In genomic region chr20:31568773-31569162, GRCh38 we compare ENCODE assay signal across 8 cellular contexts. TPM values are rescaled to one million over a fixed set of nuclear protein-coding genes. Genes with fewer than 3 reads are reported as not detected.
DNase-seq lines count a peak whose midpoint lies in the region; ATAC-seq and TF ChIP-seq lines count a peak whose summit lies in the region.

No MANE protein-coding gene starts in this region.

- H3K79me2 ChIP-seq in PC-9 (ENCODE audit: low read depth) = peaks cover 16% of the 10 kb centered on the region; the same call in 1 of the 2 replicates

- H3K4me1 Mint-ChIP-seq in Caco-2 (ENCODE audit: low read depth, unreplicated experiment) = peaks cover 38% of the 10 kb centered on the region
- H3K4me1 Mint-ChIP-seq in stimulated activated naive CD8-positive, alpha-beta T cell treated with anti-CD3 and anti-CD28 coated beads, Interleukin-15, amount 100 ng/mL, for 72 hours = peaks cover 56% of the 10 kb centered on the region

- peaks cover 87% of the 10 kb centered on the region for H3K36me3 Mint-ChIP-seq in Caco-2 (ENCODE audit: insufficient read depth, unreplicated experiment)

- no peak for ATAC-seq in sciatic nerve
- ATAC-seq in HG03378 (IDR thresholded peaks at IDR 0.05; ENCODE audit: unreplicated experiment) = no peak
- ATAC-seq in HG03135 (IDR thresholded peaks at IDR 0.05; ENCODE audit: unreplicated experiment) = no peak
- ATAC-seq in GM19397 (IDR thresholded peaks at IDR 0.05; ENCODE audit: unreplicated experiment) = no peak
- no peak for ATAC-seq in stimulated activated naive CD8-positive, alpha-beta T cell treated with anti-CD3 and anti-CD28 coated beads, Interleukin-15, amount 100 ng/mL, for 72 hours

- no peaks in the 10 kb centered on the region for H4K20me1 ChIP-seq in PC-9 (ENCODE audit: insufficient read depth)

- H3K27me3 ChIP-seq in Caco-2 (replicated peaks; ENCODE audit: control insufficient read depth, insufficient read depth, low read length) = no peaks in the 10 kb centered on the region
- H3K27me3 ChIP-seq in PC-9 (ENCODE audit: insufficient read depth, low read depth) = no peaks in the 10 kb centered on the region

- no peaks in the 10 kb centered on the region for H3K9me3 Mint-ChIP-seq in Caco-2 (ENCODE audit: unreplicated experiment)
- no peaks in the 10 kb centered on the region for H3K9me3 Mint-ChIP-seq in stimulated activated naive CD8-positive, alpha-beta T cell treated with anti-CD3 and anti-CD28 coated beads, Interleukin-15, amount 100 ng/mL, for 72 hours

- H3K27ac ChIP-seq in PC-9 = 0 out of 2 replicates have a peak overlapping the region, but pooled peaks have one; percentile 99
- H3K27ac ChIP-seq in epithelial cell of prostate = peak overlapping the region; percentile 99

- H3K9me2 ChIP-seq in PC-9 (ENCODE audit: insufficient read depth) = no peaks in the 10 kb centered on the region

- intact Hi-C loops in Caco-2 (cut with micrococcal nuclease; ENCODE audit: unreplicated experiment) = loop anchor here (1.0 kb wide), 1 partner anchor 44 kb away; no protein-coding TSS in a partner anchor
- intact Hi-C loops in PC-9 (cut with micrococcal nuclease; ENCODE audit: unreplicated experiment) = loop anchor here (5.0 kb wide), 1 partner anchor 269 kb away; no protein-coding TSS in a partner anchor
- intact Hi-C loops in sciatic nerve (cut with DNase I) = no loop called here

- no peak overlapping the region for H2AFZ ChIP-seq in PC-9

- TF ChIP-seq CTCF in Caco-2 (IDR thresholded peaks at IDR 0.05; ENCODE audit: insufficient read depth in 1 of 2, low read depth in 1 of 2, low read length in 1 of 2, severe bottlenecking in 1 of 2, unreplicated experiment in 1 of 2) (no peak), PC-9 (conservative IDR thresholded peaks at IDR 0.05) (no peak)

- H3K4me3 ChIP-seq in Caco-2 (ENCODE audit: low read depth, low read length) = no peak overlapping the region
- no peak overlapping the region for H3K4me3 ChIP-seq in PC-9

- H3K4me2 ChIP-seq in PC-9 = peak overlapping the region; percentile 84

- CTCF ChIA-PET in Caco-2 (lab: Charles Lee) = interaction anchor here (0.6 to 28.6 kb wide), 11 partner anchors 9 to 179 kb away, joined by 3 to 1708 read pairs (median 6); partner anchors contain the start of gene ID1
- CTCF ChIA-PET in PC-9 (lab: Charles Lee) = interaction anchor here (0.6 to 18.7 kb wide), 3 partner anchors 34 to 65 kb away, joined by 3 to 407 read pairs (median 13); no protein-coding TSS in a partner anchor

- DNase-seq in Caco-2 (no peak), PC-9 (no peak), epithelial cell of prostate (ENCODE audit: low read depth, low spot score) (no peak), sciatic nerve (ENCODE audit: low spot score) (peak; percentile 62)
- no peak for DNase-seq in stimulated activated naive CD8-positive, alpha-beta T cell treated with anti-CD3 and anti-CD28 coated beads, Interleukin-15, amount 100 ng/mL, for 72 hours

- peaks cover 72% of the 10 kb centered on the region for H3F3A ChIP-seq in PC-9 (ENCODE audit: insufficient read depth, low read depth)

- peaks cover 15% of the 10 kb centered on the region for H3K4me1 ChIP-seq in Caco-2
- peaks cover 74% of the 10 kb centered on the region for H3K4me1 ChIP-seq in PC-9 (replicated peaks; ENCODE audit: insufficient read depth)

- POLR2A ChIA-PET in Caco-2 (lab: Charles Lee) = interaction anchor here (1.0 to 1.1 kb wide), 2 partner anchors 36 to 44 kb away, joined by 9 to 10 read pairs; partner anchors contain the start of gene ID1
- POLR2A ChIA-PET in PC-9 (lab: Charles Lee; ENCODE audit: unreplicated experiment) = interaction anchor here (0.6 to 3.7 kb wide), 3 partner anchors 25 to 39 kb away, joined by 3 to 81 read pairs (median 16); partner anchors contain the start of gene ID1

- no peaks in the 10 kb centered on the region for H3K27me3 Mint-ChIP-seq in Caco-2 (ENCODE audit: insufficient read depth, unreplicated experiment)
- H3K27me3 Mint-ChIP-seq in stimulated activated naive CD8-positive, alpha-beta T cell treated with anti-CD3 and anti-CD28 coated beads, Interleukin-15, amount 100 ng/mL, for 72 hours = no peaks in the 10 kb centered on the region

- BruUV-seq in Caco-2 (replicated peaks; lab: Mats Ljungman, UMichigan) (no TSS peak), PC-9 (replicated peaks; lab: Mats Ljungman, UMichigan) (no TSS peak)

- H3K9me3 ChIP-seq in Caco-2 (no peaks in the 10 kb centered on the region), PC-9 (ENCODE audit: insufficient read depth, low read depth) (no peaks in the 10 kb centered on the region)

- peaks cover 8% of the 10 kb centered on the region for H3K36me3 ChIP-seq in Caco-2 (ENCODE audit: control insufficient read depth, insufficient read depth, low read length)
- H3K36me3 ChIP-seq in PC-9 (ENCODE audit: low read depth) = peaks cover 23% of the 10 kb centered on the region

- no peak overlapping the region for H3K4me3 Mint-ChIP-seq in Caco-2 (ENCODE audit: unreplicated experiment)
- H3K4me3 Mint-ChIP-seq in stimulated activated naive CD8-positive, alpha-beta T cell treated with anti-CD3 and anti-CD28 coated beads, Interleukin-15, amount 100 ng/mL, for 72 hours = no peak overlapping the region

- peak overlapping the region; percentile 40 for H3K27ac Mint-ChIP-seq in Caco-2 (ENCODE audit: unreplicated experiment)
- peak overlapping the region in 1 of 2 donors; percentile 71 for H3K27ac Mint-ChIP-seq in stimulated activated naive CD8-positive, alpha-beta T cell treated with anti-CD3 and anti-CD28 coated beads, Interleukin-15, amount 100 ng/mL, for 72 hours

RNA-seq across cellular contexts. Expression of gene ID1, which starts 36.3 kb away (rescaled TPM):
- 157 and 163 TPM in 2 replicates for total RNA-seq in Caco-2 (2022)
- total RNA-seq in PC-9 (2021) = 74.4 and 164 TPM in 2 replicates
- 373 TPM for total RNA-seq in sciatic nerve

RNA-seq across cellular contexts. Expression of gene HM13, which starts 54.5 kb away (rescaled TPM):
- 435 and 443 TPM in 2 replicates for total RNA-seq in Caco-2 (2022)
- total RNA-seq in PC-9 (2021) = 220 and 272 TPM in 2 replicates
- total RNA-seq in sciatic nerve = 106 TPM
